In genomic region chr11:22599458-22599857, GRCh38 we compare ENCODE assay signal across 20 cellular contexts.
"Had no signal": no experiment of that assay in that cellular context is flagged by ENCODE, and none has a peak within 500 bp of the region (broad histone marks: within the 10 kb centered on the region; RNA-seq: fewer than 3 reads in every experiment).

No MANE protein-coding gene starts in this region.

- H3K4me1 ChIP-seq: SJSA1 had no signal

- H3K9me3 ChIP-seq: SJSA1 had no signal

- DNase-seq: KBM-7, MV-4-11, NCI-H1048, NCI-H1105, NCI-H1417 treated with DMSO at 0.1 percent for 48 hours, NCI-H146, NCI-H1694 treated with DMSO at 0.1 percent for 48 hours, NCI-H1930, NCI-H2081, NCI-H2107, NCI-H2227 treated with DMSO at 0.1 percent for 48 hours, NCI-H524, NCI-H526 treated with DMSO at 0.1 percent for 48 hours, NCI-H748 treated with DMSO at 0.1 percent for 48 hours, Right ventricle myocardium superior, RPMI8226, SIG-M5 had no signal

- H3K36me3 ChIP-seq: SJSA1 had no signal

- H3K4me3 ChIP-seq: SJSA1, SK-N-MC had no signal

- H3K27ac ChIP-seq: HL-60, SJSA1, SK-N-MC had no signal
